ENCODE assay signal across 8 cellular contexts in the genomic region with DNA sequence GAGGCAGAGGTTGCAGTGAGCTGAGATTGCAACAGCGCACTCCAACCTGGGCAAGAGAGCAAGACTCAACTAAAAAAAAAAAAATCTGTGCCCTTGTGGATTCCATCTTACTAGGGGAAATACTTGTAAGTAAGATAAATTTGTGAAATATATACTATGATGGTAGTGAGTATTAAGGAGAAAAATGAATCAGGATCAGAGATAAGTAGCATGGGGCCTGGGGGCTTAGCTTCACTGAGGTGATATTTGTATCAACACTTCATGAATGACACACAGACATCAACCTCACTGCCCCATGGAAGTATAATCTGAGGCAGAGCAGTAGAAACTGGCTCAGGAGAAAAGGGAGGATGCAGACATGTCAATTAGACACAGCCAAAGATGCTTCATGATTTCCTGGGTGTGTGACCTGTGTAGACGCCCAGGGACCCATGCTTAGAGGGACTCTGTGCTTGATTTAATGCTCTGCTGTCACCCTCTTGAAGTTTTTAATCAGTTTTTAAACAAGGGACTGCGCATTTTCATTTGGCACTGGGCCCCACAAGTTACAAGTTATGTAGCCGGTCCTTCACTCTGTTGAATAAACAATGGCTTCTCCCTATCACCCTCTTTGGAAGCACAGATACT. TPM values are rescaled to one million over a fixed set of nuclear protein-coding genes. Genes with fewer than 3 reads are reported as not detected.
DNase-seq lines count a peak whose midpoint lies in the region; ATAC-seq and TF ChIP-seq lines count a peak whose summit lies in the region.

No MANE protein-coding gene starts in this region.

- H3K4me3 ChIP-seq in DOHH2 (ENCODE audit: low read length) (peak overlapping the region; percentile 45), neutrophil (ENCODE audit: low read depth in 1 of 2, low read length in 1 of 2) (peak overlapping the region; percentile 46 to 48)

- no peak overlapping the region for H4K91ac ChIP-seq in H9 (ENCODE audit: insufficient read length, low read depth, low read length)

- H3K9me2 ChIP-seq in DOHH2 (replicated peaks; ENCODE audit: control insufficient read depth, low read length): no peaks in the 10 kb centered on the region

- H3K9me3 Mint-ChIP-seq in activated naive CD8-positive, alpha-beta T cell treated with anti-CD3 and anti-CD28 coated beads, Interleukin-2, amount 50 U/mL, for 24 hours: no peaks in the 10 kb centered on the region
- no peaks in the 10 kb centered on the region for H3K9me3 Mint-ChIP-seq in H9

- H4K20me1 ChIP-seq in DOHH2 (ENCODE audit: control insufficient read depth, insufficient read depth, low read depth, low read length) (no peaks in the 10 kb centered on the region), H9 (ENCODE audit: control insufficient read depth, insufficient read depth, insufficient read length) (no peaks in the 10 kb centered on the region)

- TF ChIP-seq CTCF in DOHH2 (IDR thresholded peaks at IDR 0.05; ENCODE audit: low read depth, low read length, poor library complexity, severe bottlenecking): no peak
- no peak for TF ChIP-seq CTCF in neutrophil (IDR thresholded peaks at IDR 0.05)
- no peak for TF ChIP-seq CTCF in H9 (conservative IDR thresholded peaks at IDR 0.05)

- H3F3A ChIP-seq in DOHH2 (ENCODE audit: control insufficient read depth, insufficient read depth): peaks cover 10% of the 10 kb centered on the region

- WGBS in H9 (ENCODE audit: extremely low coverage, insufficient read length, low lambda C conversion rate): no CpG with 5 or more reads among the region's 4 CpGs

- H3K79me2 ChIP-seq in DOHH2 (ENCODE audit: control insufficient read depth, low read length) (no peaks in the 10 kb centered on the region), H9 (ENCODE audit: insufficient read depth, low read length) (no peaks in the 10 kb centered on the region)

- no peak overlapping the region for H2BK12ac ChIP-seq in H9 (ENCODE audit: insufficient read length, low read depth, low read length)

- H3K4me2 ChIP-seq in DOHH2 (ENCODE audit: low read length) (peak overlapping the region; percentile 61), H9 (ENCODE audit: insufficient read depth, insufficient read length, low read length) (no peak overlapping the region)

- H3K56ac ChIP-seq in H9 (ENCODE audit: insufficient read length, low read depth, low read length): no peak overlapping the region

- H3K14ac ChIP-seq in H9 (ENCODE audit: insufficient read depth, low read length): no peak overlapping the region; the same call in 1 of the 2 replicates

- no peaks in the 10 kb centered on the region for H3K36me3 Mint-ChIP-seq in activated naive CD8-positive, alpha-beta T cell treated with anti-CD3 and anti-CD28 coated beads, Interleukin-2, amount 50 U/mL, for 24 hours (ENCODE audit: low read depth)
- no peaks in the 10 kb centered on the region for H3K36me3 Mint-ChIP-seq in H9 (ENCODE audit: insufficient read depth in 1 of 3, low read depth in 3 of 3)

- no peak overlapping the region for H3K4ac ChIP-seq in H9 (ENCODE audit: low read depth, low read length)

- H3K4me3 Mint-ChIP-seq in activated naive CD8-positive, alpha-beta T cell treated with anti-CD3 and anti-CD28 coated beads, Interleukin-2, amount 50 U/mL, for 24 hours: peak overlapping the region; percentile 75
- H3K4me3 Mint-ChIP-seq in H9: no peak overlapping the region

- H3K27ac ChIP-seq in DOHH2 (ENCODE audit: low read depth, low read length) (peak overlapping the region; percentile 48), neutrophil (peak overlapping the region; percentile 100), H9 (ENCODE audit: insufficient read length, low read depth, low read length) (no peak overlapping the region)

- H4K5ac ChIP-seq in H9 (ENCODE audit: insufficient read length, low read depth, low read length): no peak overlapping the region

- H3K36me3 ChIP-seq in DOHH2 (ENCODE audit: control insufficient read depth, low read length) (no peaks in the 10 kb centered on the region), neutrophil (no peaks in the 10 kb centered on the region)

- H3K23me2 ChIP-seq in H9 (ENCODE audit: insufficient read length, low read depth, low read length, poor library complexity, severe bottlenecking): no peaks in the 10 kb centered on the region

- no peaks in the 10 kb centered on the region for H3K79me1 ChIP-seq in H9 (ENCODE audit: insufficient read depth, low read depth, low read length, poor library complexity, severe bottlenecking)

- H3K23ac ChIP-seq in H9 (ENCODE audit: insufficient read length, low read depth, low read length): no peak overlapping the region

- H3K9ac ChIP-seq in H9 (ENCODE audit: extremely low read depth, insufficient read length, low read length): no peak overlapping the region

- no peak overlapping the region for H3K18ac ChIP-seq in H9 (ENCODE audit: insufficient read length, low read depth, low read length)

- no peak overlapping the region for H3T11ph ChIP-seq in H9 (ENCODE audit: low read length)

- H2BK120ac ChIP-seq in H9 (ENCODE audit: low read depth, low read length, poor library complexity, severe bottlenecking): no peak overlapping the region

- no peak overlapping the region for H4K8ac ChIP-seq in H9 (replicated peaks; ENCODE audit: insufficient read length, low read depth, low read length)

- no peak overlapping the region for H2AFZ ChIP-seq in H9 (ENCODE audit: low read length)

- peak; percentile 7 for DNase-seq in activated naive CD8-positive, alpha-beta T cell treated with anti-CD3 and anti-CD28 coated beads, Interleukin-2, amount 50 U/mL, for 24 hours
- DNase-seq in NCI-H1694 (lab: John Stamatoyannopoulos, UW): no peak
- DNase-seq in H9: no peak

- no peak overlapping the region for H2AK5ac ChIP-seq in H9 (ENCODE audit: insufficient read length, low read length)

- H3K27ac Mint-ChIP-seq in activated naive CD8-positive, alpha-beta T cell treated with anti-CD3 and anti-CD28 coated beads, Interleukin-2, amount 50 U/mL, for 24 hours: peak overlapping the region; percentile 93
- H3K27ac Mint-ChIP-seq in H9: no peak overlapping the region

- H2BK15ac ChIP-seq in H9 (ENCODE audit: low read depth, low read length): no peak overlapping the region

- H2BK20ac ChIP-seq in H9 (ENCODE audit: low read depth, low read length, poor library complexity, severe bottlenecking): no peak overlapping the region

- no peaks in the 10 kb centered on the region for H3K27me3 Mint-ChIP-seq in activated naive CD8-positive, alpha-beta T cell treated with anti-CD3 and anti-CD28 coated beads, Interleukin-2, amount 50 U/mL, for 24 hours
- peaks cover 2% of the 10 kb centered on the region; the same call in 1 of the 2 replicates for H3K27me3 Mint-ChIP-seq in H9 (ENCODE audit: low read depth)

- peak; percentile 4 for ATAC-seq in HG03280 (IDR thresholded peaks at IDR 0.05; ENCODE audit: unreplicated experiment)
- peak; percentile 27 for ATAC-seq in activated naive CD8-positive, alpha-beta T cell treated with anti-CD3 and anti-CD28 coated beads, Interleukin-2, amount 50 U/mL, for 24 hours
- ATAC-seq in GM21619 (IDR thresholded peaks at IDR 0.05; ENCODE audit: unreplicated experiment): no peak
- no peak for ATAC-seq in HG03135 (IDR thresholded peaks at IDR 0.05; ENCODE audit: unreplicated experiment)

- H3K4me1 ChIP-seq in DOHH2 (ENCODE audit: control insufficient read depth, low read length) (peaks cover 53% of the 10 kb centered on the region), neutrophil (ENCODE audit: control insufficient read depth in 1 of 2, insufficient read depth in 1 of 2, low read depth in 1 of 2, low read length in 1 of 2) (peaks cover 86 to 93% of the 10 kb centered on the region in 2 experiments), H9 (ENCODE audit: insufficient read depth, low read length) (no peaks in the 10 kb centered on the region)

- H3K9me3 ChIP-seq in DOHH2 (ENCODE audit: control insufficient read depth, insufficient read depth, low read length) (no peaks in the 10 kb centered on the region), neutrophil (no peaks in the 10 kb centered on the region), H9 (ENCODE audit: control insufficient read depth, low read depth, low read length) (no peaks in the 10 kb centered on the region)

- peaks cover 47% of the 10 kb centered on the region for H3K4me1 Mint-ChIP-seq in activated naive CD8-positive, alpha-beta T cell treated with anti-CD3 and anti-CD28 coated beads, Interleukin-2, amount 50 U/mL, for 24 hours
- peaks cover 18 to 19% of the 10 kb centered on the region in 2 experiments for H3K4me1 Mint-ChIP-seq in H9

- H3K27me3 ChIP-seq in DOHH2 (ENCODE audit: control insufficient read depth, low read length) (no peaks in the 10 kb centered on the region), neutrophil (no peaks in the 10 kb centered on the region), H9 (ENCODE audit: insufficient read depth, low read length) (no peaks in the 10 kb centered on the region)

- H2BK5ac ChIP-seq in H9 (ENCODE audit: insufficient read length, low read length): no peak overlapping the region

RNA-seq across cellular contexts. Expression of a gene that starts 35.0 kb away (rescaled TPM):
- total RNA-seq in H9 (2021): 62.3 and 64.3 TPM in 2 replicates

RNA-seq across cellular contexts. Expression of a gene that starts 41.9 kb away (rescaled TPM):
- total RNA-seq in H9 (2021): 274 and 284 TPM in 2 replicates

RNA-seq across cellular contexts. Expression of a gene that starts 48.9 kb away (rescaled TPM):
- total RNA-seq in H9 (2021): 60.3 and 63.2 TPM in 2 replicates

Comparison
In these comparisons a context has a peak if more than half of its experiments do, and no peak if none do; other contexts are left out.
1. ATAC-seq: peak in HG03280 (single experiment) and activated naive CD8-positive, alpha-beta T cell treated with anti-CD3 and anti-CD28 coated beads, Interleukin-2, amount 50 U/mL, for 24 hours (single experiment); none in GM21619 (single experiment) and HG03135 (single experiment).